Comparison of ENCODE assay signal across 11 cellular contexts in the genomic region with DNA sequence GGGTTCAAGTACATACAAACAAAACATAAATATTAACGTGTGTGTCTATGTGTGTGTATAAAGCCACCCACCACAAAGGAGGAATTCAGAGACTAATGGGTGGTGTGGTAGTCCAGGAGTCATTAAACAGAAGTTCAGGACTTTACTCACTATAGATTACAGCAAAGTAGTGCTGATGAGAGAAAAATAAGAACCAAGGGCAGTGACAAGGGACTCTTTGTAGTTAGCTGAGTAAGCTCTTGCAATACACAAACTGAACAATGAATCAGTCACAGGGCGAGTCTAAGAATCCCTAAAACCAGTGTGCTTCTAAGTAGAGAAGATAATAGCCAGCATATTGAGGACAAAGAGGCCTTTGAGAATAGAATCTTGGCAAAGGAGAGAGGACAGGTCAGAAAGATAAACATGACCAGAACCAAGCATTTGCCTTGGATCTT.
DNase-seq lines count a peak whose midpoint lies in the region; ATAC-seq and TF ChIP-seq lines count a peak whose summit lies in the region.
"Had no signal": no experiment of that assay in that cellular context is flagged by ENCODE, and none has a peak within 500 bp of the region (broad histone marks: within the 10 kb centered on the region; RNA-seq: fewer than 3 reads in every experiment).

No MANE protein-coding gene starts in this region.

- CTCF ChIA-PET in activated CD8-positive, alpha-beta memory T cell treated with anti-CD3 and anti-CD28 coated beads, Interleukin-2, amount 10 ng/mL, durations not matched to agents 7 days and 5 days (lab: Charles Lee) = no interaction called here

- H3K4me1 Mint-ChIP-seq in HFFc6 (ENCODE audit: low read depth) = peaks cover 9% of the 10 kb centered on the region
- H3K4me1 Mint-ChIP-seq in activated T-helper 17 cell treated with anti-CD3 and anti-CD28 coated beads, Interleukin-2, amount 50 U/mL, for 72 hours = no peaks in the 10 kb centered on the region
- peaks cover 1% of the 10 kb centered on the region for H3K4me1 Mint-ChIP-seq in activated CD8-positive, alpha-beta memory T cell treated with anti-CD3 and anti-CD28 coated beads, Interleukin-2, amount 10 ng/mL, durations not matched to agents 7 days and 5 days

- H3K27me3 ChIP-seq in right cardiac atrium (ENCODE audit: control insufficient read depth, insufficient read depth) = no peaks in the 10 kb centered on the region

- H3K27ac ChIP-seq in right cardiac atrium (ENCODE audit: low read length) = no peak overlapping the region

- WGBS in right cardiac atrium = 48% methylated on average over 2 of the region's 2 CpGs

- H3K27me3 Mint-ChIP-seq in HFFc6 (ENCODE audit: insufficient read depth) = no peaks in the 10 kb centered on the region; the same call in 1 of the 2 replicates
- H3K27me3 Mint-ChIP-seq in activated T-helper 17 cell treated with anti-CD3 and anti-CD28 coated beads, Interleukin-2, amount 50 U/mL, for 72 hours = no peaks in the 10 kb centered on the region
- no peaks in the 10 kb centered on the region for H3K27me3 Mint-ChIP-seq in activated CD8-positive, alpha-beta memory T cell treated with anti-CD3 and anti-CD28 coated beads, Interleukin-2, amount 10 ng/mL, durations not matched to agents 7 days and 5 days

- no peaks in the 10 kb centered on the region for H3K9me3 Mint-ChIP-seq in HFFc6
- H3K9me3 Mint-ChIP-seq in activated T-helper 17 cell treated with anti-CD3 and anti-CD28 coated beads, Interleukin-2, amount 50 U/mL, for 72 hours = no peaks in the 10 kb centered on the region
- peaks cover 2% of the 10 kb centered on the region for H3K9me3 Mint-ChIP-seq in activated CD8-positive, alpha-beta memory T cell treated with anti-CD3 and anti-CD28 coated beads, Interleukin-2, amount 10 ng/mL, durations not matched to agents 7 days and 5 days (ENCODE audit: low read depth)

- TF ChIP-seq CTCF in HFFc6 (IDR thresholded peaks at IDR 0.05) = no peak
- TF ChIP-seq CTCF in retinal pigment epithelial cell (conservative IDR thresholded peaks at IDR 0.05; ENCODE audit: low read depth, low read length) = no peak

- H3K36me3 Mint-ChIP-seq in HFFc6 (ENCODE audit: low read depth) = no peaks in the 10 kb centered on the region
- H3K36me3 Mint-ChIP-seq in activated T-helper 17 cell treated with anti-CD3 and anti-CD28 coated beads, Interleukin-2, amount 50 U/mL, for 72 hours (ENCODE audit: low read depth) = no peaks in the 10 kb centered on the region
- peaks cover 4% of the 10 kb centered on the region for H3K36me3 Mint-ChIP-seq in activated CD8-positive, alpha-beta memory T cell treated with anti-CD3 and anti-CD28 coated beads, Interleukin-2, amount 10 ng/mL, durations not matched to agents 7 days and 5 days

- H3K4me3 ChIP-seq in right cardiac atrium (ENCODE audit: low read length) (no peak overlapping the region), retinal pigment epithelial cell (ENCODE audit: low read length) (no peak overlapping the region)

- DNase-seq in HFFc6 = peak; percentile 3
- DNase-seq in right cardiac atrium = peak in 1 of 3 donors; percentile 11
- DNase-seq in retinal pigment epithelial cell (ENCODE audit: low read depth) = peak; percentile 75
- DNase-seq in activated CD8-positive, alpha-beta memory T cell treated with anti-CD3 and anti-CD28 coated beads, Interleukin-2, amount 10 ng/mL, durations not matched to agents 7 days and 5 days = no peak
- DNase-seq in activated T-cell treated with anti-CD3 and anti-CD28 coated beads, Interleukin-2, amount 50 U/mL, for 48 hours = no peak
- DNase-seq: activated T-cell treated with anti-CD3 and anti-CD28 coated beads, Interleukin-2, amount 50 U/mL, for 1 hour; effector memory CD4-positive, alpha-beta T cell; NCI-H187 treated with DMSO at 0.1 percent for 48 hours had no signal

- no peak overlapping the region for H3K4me3 Mint-ChIP-seq in HFFc6
- H3K4me3 Mint-ChIP-seq in activated T-helper 17 cell treated with anti-CD3 and anti-CD28 coated beads, Interleukin-2, amount 50 U/mL, for 72 hours = no peak overlapping the region
- H3K4me3 Mint-ChIP-seq in activated CD8-positive, alpha-beta memory T cell treated with anti-CD3 and anti-CD28 coated beads, Interleukin-2, amount 10 ng/mL, durations not matched to agents 7 days and 5 days = no peak overlapping the region

- H3K9me3 ChIP-seq in right cardiac atrium (ENCODE audit: control insufficient read depth, low read length) = no peaks in the 10 kb centered on the region

- H3K27ac Mint-ChIP-seq in HFFc6 = 0 out of 2 replicates have a peak overlapping the region, but pooled peaks have one; percentile 7
- no peak overlapping the region for H3K27ac Mint-ChIP-seq in activated T-helper 17 cell treated with anti-CD3 and anti-CD28 coated beads, Interleukin-2, amount 50 U/mL, for 72 hours
- H3K27ac Mint-ChIP-seq in activated CD8-positive, alpha-beta memory T cell treated with anti-CD3 and anti-CD28 coated beads, Interleukin-2, amount 10 ng/mL, durations not matched to agents 7 days and 5 days = no peak overlapping the region

- intact Hi-C loops in right cardiac atrium (cut with DNase I) = no loop called here

- H3K4me1 ChIP-seq in right cardiac atrium (ENCODE audit: control insufficient read depth, insufficient read depth, low read length) = no peaks in the 10 kb centered on the region

- ATAC-seq in activated T-helper 17 cell treated with anti-CD3 and anti-CD28 coated beads, Interleukin-2, amount 50 U/mL, for 72 hours (replicated peaks) = peak; percentile 50
- ATAC-seq in right cardiac atrium (peak; percentile 87 to 90), HG02678 (IDR thresholded peaks at IDR 0.05; ENCODE audit: unreplicated experiment) (no peak), HG03571 (IDR thresholded peaks at IDR 0.05; ENCODE audit: unreplicated experiment) (no peak)
- no peak for ATAC-seq in activated CD8-positive, alpha-beta memory T cell treated with anti-CD3 and anti-CD28 coated beads, Interleukin-2, amount 10 ng/mL, durations not matched to agents 7 days and 5 days

Comparison
In these comparisons a context has a peak if more than half of its experiments do, and no peak if none do; other contexts are left out.
1. DNase-seq: peak in HFFc6 (single experiment) and retinal pigment epithelial cell (single experiment); none in activated CD8-positive, alpha-beta memory T cell treated with anti-CD3 and anti-CD28 coated beads, Interleukin-2, amount 10 ng/mL, durations not matched to agents 7 days and 5 days (single experiment) and activated T-cell treated with anti-CD3 and anti-CD28 coated beads, Interleukin-2, amount 50 U/mL, for 48 hours (0 of 2).
2. ATAC-seq: peak in activated T-helper 17 cell treated with anti-CD3 and anti-CD28 coated beads, Interleukin-2, amount 50 U/mL, for 72 hours (single experiment) and right cardiac atrium (2 of 2); none in activated CD8-positive, alpha-beta memory T cell treated with anti-CD3 and anti-CD28 coated beads, Interleukin-2, amount 10 ng/mL, durations not matched to agents 7 days and 5 days (single experiment), HG02678 (single experiment) and HG03571 (single experiment).